ENCODE assay signal across 13 cellular contexts in the genomic region with DNA sequence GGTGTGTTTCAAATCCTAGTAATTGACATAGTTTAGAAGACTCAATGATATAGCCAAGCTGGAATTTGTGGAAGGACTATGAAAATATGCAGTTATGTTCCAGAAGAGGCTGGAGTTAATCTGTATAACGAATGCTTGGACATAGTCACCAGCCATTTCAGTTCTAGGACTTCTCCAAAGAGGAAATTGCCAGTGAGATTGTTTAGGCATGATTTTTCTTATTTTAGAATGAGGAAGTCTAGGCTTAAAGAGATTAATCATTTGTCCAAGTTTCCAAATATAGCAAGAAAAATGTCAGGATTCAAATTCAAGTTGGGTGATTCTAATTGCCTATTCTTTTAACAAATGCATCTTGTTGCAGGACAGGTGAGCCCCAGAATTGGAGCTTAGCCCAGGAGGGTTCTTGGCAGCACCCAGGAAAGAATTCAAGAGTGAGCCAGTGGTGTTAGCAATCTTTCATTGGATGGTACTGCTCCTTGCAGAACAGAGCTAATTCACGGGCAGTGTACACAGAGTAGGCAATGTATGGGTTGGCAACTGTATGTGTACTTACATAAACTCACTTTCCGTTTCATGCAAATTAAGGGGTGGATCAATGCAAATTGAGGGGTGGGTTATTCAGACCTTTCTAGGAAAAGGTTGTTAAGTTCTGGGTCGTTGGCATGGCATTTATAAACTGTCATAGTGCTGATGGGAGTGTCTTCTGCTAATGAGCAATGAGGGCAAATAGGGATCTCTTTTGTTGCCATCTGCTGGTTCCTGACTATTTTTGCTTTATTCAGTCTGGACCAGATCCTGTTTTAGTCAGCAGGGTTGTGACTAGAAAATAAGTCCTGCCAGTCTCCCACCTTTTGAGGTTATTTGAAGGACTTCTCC.
A peak's percentile ranks its signal among the peaks of the same experiment; 100 is the strongest.
DNase-seq lines count a peak whose midpoint lies in the region; ATAC-seq, FAIRE-seq and TF ChIP-seq lines count a peak whose summit lies in the region.
"Had no signal": no experiment of that assay in that cellular context is flagged by ENCODE, and none has a peak within 500 bp of the region (broad histone marks: within the 10 kb centered on the region; RNA-seq: fewer than 3 reads in every experiment).

No MANE protein-coding gene starts in this region.

- no peak for FAIRE-seq in HepG2 (lab: Jason Lieb, UNC)

- H2BK5ac ChIP-seq in H9 (ENCODE audit: insufficient read length, low read length), result no peak overlapping the region

- H3T11ph ChIP-seq in H9 (ENCODE audit: low read length), result no peak overlapping the region

- H3K27me3 ChIP-seq in mammary epithelial cell (ENCODE audit: insufficient read depth, low read length), result no peaks in the 10 kb centered on the region
- no peaks in the 10 kb centered on the region for H3K27me3 ChIP-seq in HepG2 (ENCODE audit: control insufficient read depth in 1 of 2, insufficient read depth in 2 of 2, low read length in 2 of 2)
- H3K27me3 ChIP-seq in H9 (ENCODE audit: insufficient read depth, low read length), result no peaks in the 10 kb centered on the region
- H3K27me3 ChIP-seq: vagina had no signal

- H3K4me1 Mint-ChIP-seq in MCF 10A (ENCODE audit: insufficient read depth, unreplicated experiment), result no peaks in the 10 kb centered on the region
- peaks cover 41% of the 10 kb centered on the region for H3K4me1 Mint-ChIP-seq in chondrocyte (ENCODE audit: low read depth)
- H3K4me1 Mint-ChIP-seq in H9, result peaks cover 0 to 5% of the 10 kb centered on the region in 2 experiments; a peak in 2 of 4 replicates
- H3K4me1 Mint-ChIP-seq: memory B cell had no signal

- no peak overlapping the region for H4K5ac ChIP-seq in H9 (ENCODE audit: insufficient read length, low read depth, low read length)

- H3K56ac ChIP-seq in H9 (ENCODE audit: insufficient read length, low read depth, low read length), result no peak overlapping the region

- TF ChIP-seq RAD21 in HepG2 (CRISPR knock-in tag; IDR thresholded peaks at IDR 0.05), result no peak

- no peak overlapping the region for H3K23ac ChIP-seq in H9 (ENCODE audit: insufficient read length, low read depth, low read length)

- H2AFZ ChIP-seq in mammary epithelial cell (ENCODE audit: low read depth, low read length) (no peak overlapping the region), HepG2 (ENCODE audit: low read length) (no peak overlapping the region), H9 (ENCODE audit: low read length) (no peak overlapping the region)

- dilution Hi-C loops in mammary epithelial cell (cut with HindIII; ENCODE audit: low sequenced_read_pairs), result no loop called here

- H3K36me3 Mint-ChIP-seq in MCF 10A (ENCODE audit: insufficient read depth, unreplicated experiment) (no peaks in the 10 kb centered on the region), chondrocyte (ENCODE audit: low read depth) (peaks cover 10% of the 10 kb centered on the region), H9 (ENCODE audit: insufficient read depth in 1 of 3, low read depth in 3 of 3) (peaks cover 0 to 2% (median 0%) of the 10 kb centered on the region in 3 experiments; a peak in 3 of 7 replicates)
- H3K36me3 Mint-ChIP-seq: memory B cell had no signal

- TF ChIP-seq EP300 in HepG2 (IDR thresholded peaks at IDR 0.05; ENCODE audit: low read depth in 2 of 2, low read length in 2 of 2), result no peak
- TF ChIP-seq EP300 in HepG2 (CRISPR knock-in tag; IDR thresholded peaks at IDR 0.05; ENCODE audit: borderline replicate concordance), result no peak

- no peak overlapping the region for H2BK15ac ChIP-seq in H9 (ENCODE audit: low read depth, low read length)

- H3K14ac ChIP-seq in H9 (ENCODE audit: insufficient read depth, low read length), result no peak overlapping the region

- intact Hi-C loops in MCF 10A (cut with micrococcal nuclease) (no loop called here), mammary epithelial cell (cut with micrococcal nuclease) (no loop called here), HepG2 (cut with micrococcal nuclease; ENCODE audit: unreplicated experiment) (no loop called here)

- H4K8ac ChIP-seq in H9 (replicated peaks; ENCODE audit: insufficient read length, low read depth, low read length), result no peak overlapping the region

- H3K4ac ChIP-seq in H9 (ENCODE audit: low read depth, low read length), result no peak overlapping the region

- H3K36me3 ChIP-seq in mammary epithelial cell (ENCODE audit: insufficient read depth, low read length) (no peaks in the 10 kb centered on the region), HepG2 (replicated peaks in 1 of 2; ENCODE audit: control insufficient read depth in 1 of 2, insufficient read depth in 2 of 2, low read length in 2 of 2) (no peaks in the 10 kb centered on the region)
- H3K36me3 ChIP-seq: vagina had no signal

- no peaks in the 10 kb centered on the region for H3K23me2 ChIP-seq in H9 (ENCODE audit: insufficient read length, low read depth, low read length, poor library complexity, severe bottlenecking)

- H2BK20ac ChIP-seq in H9 (ENCODE audit: low read depth, low read length, poor library complexity, severe bottlenecking), result no peak overlapping the region

- H3K9me3 Mint-ChIP-seq in MCF 10A (ENCODE audit: unreplicated experiment) (peaks cover 6% of the 10 kb centered on the region), chondrocyte (ENCODE audit: low read depth) (peaks cover 15% of the 10 kb centered on the region), H9 (peaks cover 0 to 2% of the 10 kb centered on the region in 2 experiments; a peak in 1 of 5 replicates)

- no peak overlapping the region for H4K91ac ChIP-seq in H9 (ENCODE audit: insufficient read length, low read depth, low read length)

- 44% methylated on average over 4 of the region's 4 CpGs for WGBS in mammary epithelial cell (ENCODE audit: low coverage, missing lambda C conversion rate)
- 6% methylated on average over 4 of the region's 4 CpGs for WGBS in HepG2 (ENCODE audit: low lambda C conversion rate)
- no CpG with 5 or more reads among the region's 4 CpGs for WGBS in H9 (ENCODE audit: extremely low coverage, insufficient read length, low lambda C conversion rate)

- in situ Hi-C loops in mammary epithelial cell (cut with MboI; ENCODE audit: low sequenced_read_pairs in 2 of 2) (no loop called here), HepG2 (cut with HindIII; ENCODE audit: extremely low pct_ligation_motif_present, low pct_unique_long_range_greater_than_20kb) (no loop called here)

- no peaks in the 10 kb centered on the region for H3K27me3 Mint-ChIP-seq in MCF 10A (ENCODE audit: insufficient read depth, unreplicated experiment)
- no peaks in the 10 kb centered on the region for H3K27me3 Mint-ChIP-seq in chondrocyte (ENCODE audit: low read depth)
- H3K27me3 Mint-ChIP-seq in H9 (ENCODE audit: low read depth), result no peaks in the 10 kb centered on the region
- H3K27me3 Mint-ChIP-seq: memory B cell had no signal

- H3K9me3 ChIP-seq in mammary epithelial cell (replicated peaks; ENCODE audit: insufficient read depth, low read length) (peaks cover 6% of the 10 kb centered on the region), HepG2 (ENCODE audit: low read length) (0 out of 2 replicates have a peak, but pooled peaks cover 6% of the 10 kb centered on the region), H9 (ENCODE audit: control insufficient read depth, low read depth, low read length) (no peaks in the 10 kb centered on the region)
- H3K9me3 ChIP-seq: Caco-2, vagina had no signal

- H3K4me3 ChIP-seq in mammary epithelial cell (replicated peaks in 1 of 3; ENCODE audit: insufficient read depth in 1 of 3, low read depth in 2 of 3, low read length in 3 of 3) (no peak overlapping the region), HepG2 (replicated peaks in 1 of 3; ENCODE audit: insufficient read depth in 1 of 3, low read depth in 2 of 3, low read length in 3 of 3) (no peak overlapping the region)
- H3K4me3 ChIP-seq: vagina had no signal

- H2AK5ac ChIP-seq in H9 (ENCODE audit: insufficient read length, low read length), result no peak overlapping the region

- H4K20me1 ChIP-seq in mammary epithelial cell (ENCODE audit: insufficient read depth, low read length), result no peaks in the 10 kb centered on the region
- H4K20me1 ChIP-seq in HepG2 (ENCODE audit: insufficient read depth, low read length), result no peaks in the 10 kb centered on the region
- H4K20me1 ChIP-seq in H9 (ENCODE audit: control insufficient read depth, insufficient read depth, insufficient read length), result no peaks in the 10 kb centered on the region

- H3K27ac ChIP-seq in mammary epithelial cell (ENCODE audit: insufficient read depth, low read depth, low read length), result no peak overlapping the region
- H3K27ac ChIP-seq in HepG2 (ENCODE audit: extremely low read length, insufficient read depth, low read length), result no peak overlapping the region
- H3K27ac ChIP-seq in H9 (ENCODE audit: insufficient read length, low read depth, low read length), result no peak overlapping the region
- H3K27ac ChIP-seq: vagina had no signal

- TF ChIP-seq CTCF in MCF 10A (IDR thresholded peaks at IDR 0.05; ENCODE audit: unreplicated experiment), result no peak
- TF ChIP-seq CTCF in mammary epithelial cell (conservative IDR thresholded peaks at IDR 0.05 in 1 of 2, IDR thresholded peaks at IDR 0.05 in 1 of 2; ENCODE audit: extremely low read depth in 1 of 2, insufficient read depth in 1 of 2, low read depth in 1 of 2, low read length in 2 of 2), result peak in 1 of 2 donors; percentile 25
- peak; percentile 49 for TF ChIP-seq CTCF in chondrocyte (IDR thresholded peaks at IDR 0.05)
- no peak for TF ChIP-seq CTCF in HepG2 (CRISPR knock-in tag; IDR thresholded peaks at IDR 0.05)
- no peak; the same call in 2 of the 3 replicates for TF ChIP-seq CTCF in H9 (conservative IDR thresholded peaks at IDR 0.05)

- CTCF ChIA-PET in MCF 10A (lab: Yijun Ruan, JAX), result interaction anchor here (0.6 to 1.3 kb wide), 3 partner anchors 10 to 1120 kb away, joined by 3 read pairs; no protein-coding TSS in a partner anchor
- CTCF ChIA-PET in mammary epithelial cell (lab: Charles Lee; ENCODE audit: low non-redundant PET), result no interaction called here
- CTCF ChIA-PET in HepG2 (lab: Yijun Ruan, JAX; ENCODE audit: low intra/inter-chr PET ratio, low total read pairs), result no interaction called here

- no peaks in the 10 kb centered on the region for H3K79me2 ChIP-seq in mammary epithelial cell (ENCODE audit: insufficient read depth, low read length)
- H3K79me2 ChIP-seq in HepG2 (ENCODE audit: insufficient read depth, low read length), result no peaks in the 10 kb centered on the region
- H3K79me2 ChIP-seq in H9 (ENCODE audit: insufficient read depth, low read length), result no peaks in the 10 kb centered on the region

- H3K4me2 ChIP-seq in mammary epithelial cell (ENCODE audit: insufficient read depth, low read depth, low read length) (no peak overlapping the region), HepG2 (ENCODE audit: low read depth, low read length) (no peak overlapping the region), H9 (ENCODE audit: insufficient read depth, insufficient read length, low read length) (no peak overlapping the region)

- H3K18ac ChIP-seq in H9 (ENCODE audit: insufficient read length, low read depth, low read length), result no peak overlapping the region

- H3K4me3 Mint-ChIP-seq in MCF 10A (ENCODE audit: unreplicated experiment) (no peak overlapping the region), chondrocyte (ENCODE audit: unreplicated experiment) (no peak overlapping the region), H9 (no peak overlapping the region)
- H3K4me3 Mint-ChIP-seq: memory B cell had no signal

- H3K4me1 ChIP-seq in mammary epithelial cell (ENCODE audit: insufficient read depth, low read length) (peaks cover 5% of the 10 kb centered on the region), HepG2 (ENCODE audit: insufficient read depth, low read length) (no peaks in the 10 kb centered on the region), H9 (ENCODE audit: insufficient read depth, low read length) (no peaks in the 10 kb centered on the region)
- H3K4me1 ChIP-seq: Caco-2, vagina had no signal

- BruUV-seq in MCF 10A (replicated peaks; lab: Mats Ljungman, UMichigan), result no TSS peak
- BruUV-seq in mammary epithelial cell (replicated peaks; lab: Mats Ljungman, UMichigan), result no TSS peak
- BruUV-seq in HepG2 (replicated peaks; lab: Mats Ljungman, UMichigan), result no TSS peak

- POLR2A ChIA-PET in MCF 10A (lab: Yijun Ruan, JAX) (no interaction called here), HepG2 (lab: Yijun Ruan, JAX) (no interaction called here)

- peak; percentile 11 for DNase-seq in MCF 10A (ENCODE audit: unreplicated experiment)
- DNase-seq in mammary epithelial cell, result no peak
- peak; percentile 73 for DNase-seq in NCI-H69 (lab: John Stamatoyannopoulos, UW)
- no peak for DNase-seq in chondrocyte (ENCODE audit: low spot score)
- DNase-seq in GM19240 (ENCODE audit: insufficient read length, low spot score), result no peak
- no peak for DNase-seq in HepG2 (ENCODE audit: low spot score)
- DNase-seq in H9, result no peak
- no peak for DNase-seq in hypothalamus (lab: John Stamatoyannopoulos, UW)
- DNase-seq: caudate nucleus, NCI-H1105 treated with DMSO at 0.1 percent for 48 hours had no signal

- H3K79me1 ChIP-seq in H9 (ENCODE audit: insufficient read depth, low read depth, low read length, poor library complexity, severe bottlenecking), result no peaks in the 10 kb centered on the region

- no peak for ATAC-seq in HepG2

- H3K9ac ChIP-seq in mammary epithelial cell (ENCODE audit: insufficient read depth, low read length), result no peak overlapping the region
- H3K9ac ChIP-seq in HepG2 (ENCODE audit: insufficient read depth, low read depth, low read length), result no peak overlapping the region
- no peak overlapping the region for H3K9ac ChIP-seq in H9 (ENCODE audit: extremely low read depth, insufficient read length, low read length)

- no peak for TF ChIP-seq POLR2A in HepG2 (IDR thresholded peaks at IDR 0.05; ENCODE audit: insufficient read depth in 1 of 2, low read depth in 2 of 2, low read length in 2 of 2)

- H3K27ac Mint-ChIP-seq in MCF 10A (ENCODE audit: low read depth, unreplicated experiment) (no peak overlapping the region), chondrocyte (ENCODE audit: unreplicated experiment) (peak overlapping the region; percentile 59), H9 (no peak overlapping the region; a peak in 1 of 7 replicates)
- H3K27ac Mint-ChIP-seq: memory B cell had no signal

- H2BK12ac ChIP-seq in H9 (ENCODE audit: insufficient read length, low read depth, low read length), result no peak overlapping the region

- H2BK120ac ChIP-seq in H9 (ENCODE audit: low read depth, low read length, poor library complexity, severe bottlenecking), result no peak overlapping the region

Comparison
In these comparisons a context has a peak if more than half of its experiments do, and no peak if none do; other contexts are left out.
1. DNase-seq: peak in MCF 10A (single experiment) and NCI-H69 (single experiment); none in mammary epithelial cell (single experiment), chondrocyte (single experiment), GM19240 (single experiment), HepG2 (single experiment), H9 (single experiment) and hypothalamus (0 of 51).